ENCODE assay signal across 15 cellular contexts in the genomic region with DNA sequence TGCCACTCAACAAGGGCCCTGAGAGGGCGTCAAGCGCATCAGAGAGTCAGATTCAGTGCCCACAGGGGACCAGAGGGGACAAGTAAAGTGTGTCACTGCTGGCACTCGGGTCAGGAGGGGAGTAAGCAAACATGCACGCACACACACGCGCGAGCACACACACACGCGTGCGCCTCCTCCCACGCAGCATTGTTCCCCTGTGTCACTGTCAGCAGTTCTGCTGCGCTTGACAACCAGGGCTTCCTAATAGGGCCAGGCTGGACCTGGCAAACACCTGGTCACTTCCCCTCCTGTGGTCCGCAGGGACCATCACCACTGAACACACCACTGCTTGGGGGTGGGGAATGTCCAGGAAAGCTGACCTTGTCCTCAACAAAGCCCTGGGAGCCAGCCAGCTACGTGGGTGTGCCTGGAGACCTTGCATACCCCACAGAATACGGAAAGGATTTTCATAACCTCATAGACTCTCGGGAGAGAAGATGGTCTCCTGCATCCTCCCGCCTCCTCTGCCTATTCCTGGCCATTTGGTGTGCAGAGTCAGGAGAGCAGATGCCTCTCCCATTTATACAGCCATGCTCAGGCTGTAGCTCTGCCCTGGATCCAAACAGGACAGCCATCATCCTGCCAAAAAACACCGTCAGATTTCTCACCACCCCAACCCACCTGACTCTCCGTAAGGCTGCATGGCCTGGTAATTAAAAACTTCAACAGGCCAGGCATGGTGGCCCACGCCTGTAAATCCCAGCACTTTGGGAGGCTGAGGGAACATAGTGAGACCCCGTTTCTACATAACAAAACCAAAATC.
A peak's percentile ranks its signal among the peaks of the same experiment; 100 is the strongest.
DNase-seq lines count a peak whose midpoint lies in the region; ATAC-seq, FAIRE-seq and TF ChIP-seq lines count a peak whose summit lies in the region.
"Had no signal": no experiment of that assay in that cellular context is flagged by ENCODE, and none has a peak within 500 bp of the region (broad histone marks: within the 10 kb centered on the region; RNA-seq: fewer than 3 reads in every experiment).

No MANE protein-coding gene starts in this region.

- peaks cover 26% of the 10 kb centered on the region; the same call in 2 of the 3 replicates for H3K36me3 ChIP-seq in K562 (ENCODE audit: control insufficient read depth, insufficient read depth, low read length)
- peaks cover 10% of the 10 kb centered on the region for H3K36me3 ChIP-seq in iPS-15b (ENCODE audit: control insufficient read depth, insufficient read depth, low read length)
- H3K36me3 ChIP-seq in stomach = peaks cover 0 to 4% (median 0%) of the 10 kb centered on the region in 4 donors

- no peak for TF ChIP-seq RAD21 in K562 (CRISPR knock-in tag; conservative IDR thresholded peaks at IDR 0.05 in 1 of 2, IDR thresholded peaks at IDR 0.05 in 1 of 2)

- CTCF ChIA-PET in K562 (lab: Yijun Ruan, JAX; ENCODE audit: low intra/inter-chr PET ratio) = no interaction called here

- no peak overlapping the region for H3K27ac ChIP-seq in K562 (ENCODE audit: extremely low read depth, low read depth, low read length)
- peak overlapping the region; percentile 15 to 89 (median 87) for H3K27ac ChIP-seq in stomach
- H3K27ac ChIP-seq: 22Rv1 had no signal

- 81% methylated on average over 21 of the region's 21 CpGs for WGBS in K562 (ENCODE audit: insufficient coverage, low coverage, missing lambda C conversion rate)
- WGBS in stomach, 5 donors = 40 to 62% (median 51%) methylated on average over 20 to 21 of the region's 21 CpGs

- intact Hi-C loops in K562 (cut with micrococcal nuclease) (no loop called here), stomach (cut with DNase I; ENCODE audit: low total_unique reads) (no loop called here)

- in situ Hi-C loops in K562 (cut with MboI) = no loop called here

- H3K4me2 ChIP-seq in K562 (ENCODE audit: insufficient read depth, low read length) = no peak overlapping the region

- no TSS peak for BruUV-seq in K562 (replicated peaks; lab: Mats Ljungman, UMichigan)

- H3K9me3 ChIP-seq in K562 (replicated peaks; ENCODE audit: control insufficient read depth, insufficient read depth, low read depth, low read length) (no peaks in the 10 kb centered on the region), iPS-15b (ENCODE audit: control insufficient read depth, insufficient read depth, low read length) (no peaks in the 10 kb centered on the region), stomach (no peaks in the 10 kb centered on the region)

- TF ChIP-seq EP300 in K562 (IDR thresholded peaks at IDR 0.05; ENCODE audit: low read length) (no peak), stomach (IDR thresholded peaks at IDR 0.05) (no peak)

- ATAC-seq in K562 = no peak; the same call in none of the 3 replicates
- ATAC-seq in GM19463 (IDR thresholded peaks at IDR 0.05; ENCODE audit: unreplicated experiment) = no peak
- ATAC-seq: esophagus mucosa had no signal

- H3K79me2 ChIP-seq in K562 (ENCODE audit: control insufficient read depth, insufficient read depth, low read length) = peaks cover 64% of the 10 kb centered on the region

- H2AFZ ChIP-seq in K562 (ENCODE audit: low read depth, low read length) = no peak overlapping the region

- no peak for TF ChIP-seq POLR2A in K562 (conservative IDR thresholded peaks at IDR 0.05)
- TF ChIP-seq POLR2A in stomach (IDR thresholded peaks at IDR 0.05) = no peak

- FAIRE-seq in K562 (lab: Jason Lieb, UNC) = no peak
- FAIRE-seq: GM18507, kidney had no signal

- DNase-seq in DMS153 (lab: John Stamatoyannopoulos, UW) = peak; percentile 22
- DNase-seq in DMS153 treated with DMSO at 0.1 percent for 48 hours (lab: John Stamatoyannopoulos, UW; ENCODE audit: unreplicated experiment) = no peak
- no peak for DNase-seq in K562 (ENCODE audit: extremely low read depth in 1 of 4, low spot score in 3 of 4)
- no peak for DNase-seq in stomach
- DNase-seq in NOMO-1 treated with dmso at 0.1 percent for 144 hours (lab: John Stamatoyannopoulos, UW; ENCODE audit: unreplicated experiment) = no peak
- no peak for DNase-seq in activated T-cell treated with anti-CD3 and anti-CD28 coated beads, Interleukin-2, amount 50 U/mL, for 1 hour
- DNase-seq: activated CD8-positive, alpha-beta memory T cell treated with anti-CD3 and anti-CD28 coated beads for 24 hours; DMS53; Kasumi-1; kidney had no signal

- TF ChIP-seq CTCF in K562 (IDR thresholded peaks at IDR 0.05 in 2 of 3, conservative IDR thresholded peaks at IDR 0.05 in 1 of 3; ENCODE audit: insufficient read depth in 2 of 3, low read depth in 1 of 3, low read length in 3 of 3) = no peak
- no peak for TF ChIP-seq CTCF in stomach (IDR thresholded peaks at IDR 0.05)

- peaks cover 9% of the 10 kb centered on the region for H3K9me1 ChIP-seq in K562 (ENCODE audit: control insufficient read depth, insufficient read depth, low read length)

- peaks cover 5 to 10% of the 10 kb centered on the region in 2 experiments; a peak in 4 of 5 replicates for H3K4me1 ChIP-seq in K562 (replicated peaks in 1 of 2; ENCODE audit: control insufficient read depth in 2 of 2, insufficient read depth in 2 of 2, low read length in 2 of 2)
- H3K4me1 ChIP-seq in iPS-15b (ENCODE audit: control insufficient read depth, insufficient read depth, low read length) = peaks cover 51% of the 10 kb centered on the region
- peaks cover 84 to 100% (median 96%) of the 10 kb centered on the region in 4 donors for H3K4me1 ChIP-seq in stomach

- POLR2A ChIA-PET in K562 (lab: Yijun Ruan, JAX) = interaction anchor here (1.0 to 1.4 kb wide), 4 partner anchors 9 to 21 kb away, joined by 3 to 6 read pairs (median 4); no protein-coding TSS in a partner anchor

- H3K9ac ChIP-seq in K562 (ENCODE audit: insufficient read depth in 1 of 2, low read depth in 2 of 2, low read length in 2 of 2) = no peak overlapping the region; a peak in 1 of 4 replicates
- H3K9ac ChIP-seq in iPS-15b (ENCODE audit: low read depth, low read length) = peak overlapping the region; percentile 47

- H3K27me3 ChIP-seq in K562 (ENCODE audit: control insufficient read depth in 2 of 2, insufficient read depth in 2 of 2, low read length in 2 of 2) (no peaks in the 10 kb centered on the region), iPS-15b (ENCODE audit: control insufficient read depth, insufficient read depth, low read length) (no peaks in the 10 kb centered on the region), stomach (no peaks in the 10 kb centered on the region)

- peaks cover 73% of the 10 kb centered on the region for H4K20me1 ChIP-seq in K562 (replicated peaks; ENCODE audit: control insufficient read depth, insufficient read depth, low read length)

- H3K4me3 ChIP-seq in K562 = no peak overlapping the region
- no peak overlapping the region for H3K4me3 ChIP-seq in iPS-15b (ENCODE audit: low read depth, low read length)
- H3K4me3 ChIP-seq in stomach = no peak overlapping the region

TF ChIP-seq in K562, 482 proteins besides CTCF, POLR2A, EP300 and RAD21 (continues in another document):
- no peak for TF ChIP-seq ZC3H8 (IDR thresholded peaks at IDR 0.05)
- TF ChIP-seq, protein P1, sequence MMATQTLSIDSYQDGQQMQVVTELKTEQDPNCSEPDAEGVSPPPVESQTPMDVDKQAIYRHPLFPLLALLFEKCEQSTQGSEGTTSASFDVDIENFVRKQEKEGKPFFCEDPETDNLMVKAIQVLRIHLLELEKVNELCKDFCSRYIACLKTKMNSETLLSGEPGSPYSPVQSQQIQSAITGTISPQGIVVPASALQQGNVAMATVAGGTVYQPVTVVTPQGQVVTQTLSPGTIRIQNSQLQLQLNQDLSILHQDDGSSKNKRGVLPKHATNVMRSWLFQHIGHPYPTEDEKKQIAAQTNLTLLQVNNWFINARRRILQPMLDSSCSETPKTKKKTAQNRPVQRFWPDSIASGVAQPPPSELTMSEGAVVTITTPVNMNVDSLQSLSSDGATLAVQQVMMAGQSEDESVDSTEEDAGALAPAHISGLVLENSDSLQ (IDR thresholded peaks at IDR 0.05) = peak; percentile 44; the same call in 1 of the 2 replicates
- TF ChIP-seq SOX6 (IDR thresholded peaks at IDR 0.05) = peak; percentile 59
- TF ChIP-seq IRF2 (CRISPR knock-in tag; IDR thresholded peaks at IDR 0.05) = 0 out of 2 replicates have a peak, but pooled peaks have one; percentile 31
- TF ChIP-seq EGR1 (conservative IDR thresholded peaks at IDR 0.05) = peak; percentile 66
- TF ChIP-seq, protein P2, sequence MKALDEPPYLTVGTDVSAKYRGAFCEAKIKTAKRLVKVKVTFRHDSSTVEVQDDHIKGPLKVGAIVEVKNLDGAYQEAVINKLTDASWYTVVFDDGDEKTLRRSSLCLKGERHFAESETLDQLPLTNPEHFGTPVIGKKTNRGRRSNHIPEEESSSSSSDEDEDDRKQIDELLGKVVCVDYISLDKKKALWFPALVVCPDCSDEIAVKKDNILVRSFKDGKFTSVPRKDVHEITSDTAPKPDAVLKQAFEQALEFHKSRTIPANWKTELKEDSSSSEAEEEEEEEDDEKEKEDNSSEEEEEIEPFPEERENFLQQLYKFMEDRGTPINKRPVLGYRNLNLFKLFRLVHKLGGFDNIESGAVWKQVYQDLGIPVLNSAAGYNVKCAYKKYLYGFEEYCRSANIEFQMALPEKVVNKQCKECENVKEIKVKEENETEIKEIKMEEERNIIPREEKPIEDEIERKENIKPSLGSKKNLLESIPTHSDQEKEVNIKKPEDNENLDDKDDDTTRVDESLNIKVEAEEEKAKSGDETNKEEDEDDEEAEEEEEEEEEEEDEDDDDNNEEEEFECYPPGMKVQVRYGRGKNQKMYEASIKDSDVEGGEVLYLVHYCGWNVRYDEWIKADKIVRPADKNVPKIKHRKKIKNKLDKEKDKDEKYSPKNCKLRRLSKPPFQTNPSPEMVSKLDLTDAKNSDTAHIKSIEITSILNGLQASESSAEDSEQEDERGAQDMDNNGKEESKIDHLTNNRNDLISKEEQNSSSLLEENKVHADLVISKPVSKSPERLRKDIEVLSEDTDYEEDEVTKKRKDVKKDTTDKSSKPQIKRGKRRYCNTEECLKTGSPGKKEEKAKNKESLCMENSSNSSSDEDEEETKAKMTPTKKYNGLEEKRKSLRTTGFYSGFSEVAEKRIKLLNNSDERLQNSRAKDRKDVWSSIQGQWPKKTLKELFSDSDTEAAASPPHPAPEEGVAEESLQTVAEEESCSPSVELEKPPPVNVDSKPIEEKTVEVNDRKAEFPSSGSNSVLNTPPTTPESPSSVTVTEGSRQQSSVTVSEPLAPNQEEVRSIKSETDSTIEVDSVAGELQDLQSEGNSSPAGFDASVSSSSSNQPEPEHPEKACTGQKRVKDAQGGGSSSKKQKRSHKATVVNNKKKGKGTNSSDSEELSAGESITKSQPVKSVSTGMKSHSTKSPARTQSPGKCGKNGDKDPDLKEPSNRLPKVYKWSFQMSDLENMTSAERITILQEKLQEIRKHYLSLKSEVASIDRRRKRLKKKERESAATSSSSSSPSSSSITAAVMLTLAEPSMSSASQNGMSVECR (CRISPR knock-in tag; IDR thresholded peaks at IDR 0.05) = 0 out of 2 replicates have a peak, but pooled peaks have one; percentile 15
- no peak for TF ChIP-seq SIN3B (IDR thresholded peaks at IDR 0.05; ENCODE audit: low read depth)
- TF ChIP-seq NFE2L1 (tag; IDR thresholded peaks at IDR 0.05; ENCODE audit: borderline replicate concordance, low read depth) = no peak
- TF ChIP-seq BHLHE40 (IDR thresholded peaks at IDR 0.05; ENCODE audit: low read length) = peak; percentile 28; the same call in 1 of the 2 replicates
- TF ChIP-seq CREM (IDR thresholded peaks at IDR 0.05; ENCODE audit: low read depth) = 0 out of 2 replicates have a peak, but pooled peaks have one; percentile 12
- TF ChIP-seq SMARCA4 (IDR thresholded peaks at IDR 0.05) = no peak
